In genomic region chr1:6423321-6423999, GRCh38 we compare ENCODE assay signal across 8 cellular contexts. TPM values are rescaled to one million over a fixed set of nuclear protein-coding genes. Genes with fewer than 3 reads are reported as not detected.
A peak's percentile ranks its signal among the peaks of the same experiment; 100 is the strongest.
DNase-seq lines count a peak whose midpoint lies in the region; ATAC-seq lines count a peak whose summit lies in the region.

No MANE protein-coding gene starts in this region.

- peak; percentile 60 for ATAC-seq in stimulated activated naive CD8-positive, alpha-beta T cell treated with anti-CD3 and anti-CD28 coated beads, Interleukin-15, Interleukin-2, amounts not matched to agents 100 U/mL and 50 U/mL, for 24 hours
- ATAC-seq in HG03196 (IDR thresholded peaks at IDR 0.05; ENCODE audit: unreplicated experiment) = no peak

- DNase-seq in activated gamma-delta T cell treated with Interleukin-2 at 50 U/mL for 16 hours (peak; percentile 70), activated gamma-delta T cell (lab: John Stamatoyannopoulos, UW) (no peak), NCI-H1930 (lab: John Stamatoyannopoulos, UW) (peak; percentile 31 to 48), cerebellar cortex (ENCODE audit: low spot score) (peak; percentile 64), myocyte (ENCODE audit: low read depth) (peak; percentile 77)
- peak; percentile 40 for DNase-seq in activated CD4-positive, CD25-positive, alpha-beta regulatory T cell treated with anti-CD3 and anti-CD28 coated beads, Interleukin-2, amount 50 U/mL, for 16 hours (ENCODE audit: low read depth, low spot score)
- peak; percentile 76 for DNase-seq in stimulated activated naive CD8-positive, alpha-beta T cell treated with anti-CD3 and anti-CD28 coated beads, Interleukin-15, Interleukin-2, amounts not matched to agents 100 U/mL and 50 U/mL, for 24 hours

RNA-seq across cellular contexts. Expression of gene ESPN, which starts 1.1 kb away (rescaled TPM):
- 0.03 and 0.31 TPM in 2 replicates for total RNA-seq in myocyte
- 0.84 TPM for polyA plus RNA-seq in myocyte (2012)

RNA-seq across cellular contexts. Expression of gene HES2, which starts 3.7 kb away (rescaled TPM):
- total RNA-seq in myocyte = 12.5 and 24.4 TPM in 2 replicates
- 3.5 TPM for polyA plus RNA-seq in myocyte (2012)

RNA-seq across cellular contexts. Expression of gene ACOT7, which starts 29.9 kb away (rescaled TPM):
- total RNA-seq in myocyte = 18.7 and 35.2 TPM in 2 replicates
- polyA plus RNA-seq in myocyte (2012) = 53.9 TPM

RNA-seq across cellular contexts. Expression of gene TNFRSF25, which starts 42.5 kb away (rescaled TPM):
- total RNA-seq in myocyte = 24.4 and 38.2 TPM in 2 replicates
- polyA plus RNA-seq in myocyte (2012) = 38.4 TPM
